In genomic region chr17:38425048-38425447, GRCh38 we compare ENCODE assay signal across 14 cellular contexts. TPM values are rescaled to one million over a fixed set of nuclear protein-coding genes. Genes with fewer than 3 reads are reported as not detected.
A peak's percentile ranks its signal among the peaks of the same experiment; 100 is the strongest.
DNase-seq lines count a peak whose midpoint lies in the region; ATAC-seq and TF ChIP-seq lines count a peak whose summit lies in the region.
"Had no signal": no experiment of that assay in that cellular context is flagged by ENCODE, and none has a peak within 500 bp of the region (broad histone marks: within the 10 kb centered on the region; RNA-seq: fewer than 3 reads in every experiment).

No MANE protein-coding gene starts in this region.

- H3K36me3 Mint-ChIP-seq in stimulated activated effector memory CD8-positive, alpha-beta T cell treated with anti-CD3 and anti-CD28 coated beads, Interleukin-12 subunit alpha, Interleukin-12 subunit beta, amount 100 ng/mL, for 72 hours, result no peaks in the 10 kb centered on the region
- no peaks in the 10 kb centered on the region for H3K36me3 Mint-ChIP-seq in neural progenitor cell
- H3K36me3 Mint-ChIP-seq: natural killer cell had no signal

- H3K27ac ChIP-seq in layer of hippocampus (ENCODE audit: low read depth, low read length) (peak overlapping the region; percentile 53), neural progenitor cell (no peak overlapping the region)

- TF ChIP-seq CTCF in neural progenitor cell (IDR thresholded peaks at IDR 0.05), result no peak

- H3K9me3 ChIP-seq in neural progenitor cell (ENCODE audit: low read depth), result no peaks in the 10 kb centered on the region

- H3K4me1 Mint-ChIP-seq in stimulated activated effector memory CD8-positive, alpha-beta T cell treated with anti-CD3 and anti-CD28 coated beads, Interleukin-12 subunit alpha, Interleukin-12 subunit beta, amount 100 ng/mL, for 72 hours, result peaks cover 35% of the 10 kb centered on the region
- H3K4me1 Mint-ChIP-seq in neural progenitor cell, result peaks cover 41% of the 10 kb centered on the region

- peak overlapping the region; percentile 53 for H3K27ac Mint-ChIP-seq in stimulated activated effector memory CD8-positive, alpha-beta T cell treated with anti-CD3 and anti-CD28 coated beads, Interleukin-12 subunit alpha, Interleukin-12 subunit beta, amount 100 ng/mL, for 72 hours
- H3K27ac Mint-ChIP-seq in neural progenitor cell, result no peak overlapping the region
- H3K27ac Mint-ChIP-seq: HFFc6, natural killer cell had no signal

- peaks cover 2% of the 10 kb centered on the region for H3K27me3 ChIP-seq in layer of hippocampus (ENCODE audit: control insufficient read depth, insufficient read depth, low read length)
- peaks cover 20% of the 10 kb centered on the region for H3K27me3 ChIP-seq in neural progenitor cell

- H3K9ac ChIP-seq in neural progenitor cell, result no peak overlapping the region

- H3K9me3 Mint-ChIP-seq in stimulated activated effector memory CD8-positive, alpha-beta T cell treated with anti-CD3 and anti-CD28 coated beads, Interleukin-12 subunit alpha, Interleukin-12 subunit beta, amount 100 ng/mL, for 72 hours, result no peaks in the 10 kb centered on the region
- H3K9me3 Mint-ChIP-seq in neural progenitor cell, result no peaks in the 10 kb centered on the region
- H3K9me3 Mint-ChIP-seq: HFFc6, natural killer cell had no signal

- peaks cover 41% of the 10 kb centered on the region for H3F3A ChIP-seq in neural progenitor cell (ENCODE audit: low read depth)

- peak; percentile 40 for DNase-seq in CD1c-positive myeloid dendritic cell (ENCODE audit: extremely low spot score)
- peak; percentile 79 for DNase-seq in UCSD-AML1 (lab: John Stamatoyannopoulos, UW; ENCODE audit: unreplicated experiment)
- DNase-seq in stimulated activated effector memory CD8-positive, alpha-beta T cell treated with anti-CD3 and anti-CD28 coated beads, Interleukin-12 subunit alpha, Interleukin-12 subunit beta, amount 100 ng/mL, for 72 hours (ENCODE audit: low spot score in 2 of 2), result no peak
- no peak for DNase-seq in neural progenitor cell (ENCODE audit: low spot score)
- DNase-seq in HuH-7 (ENCODE audit: low spot score), result no peak
- DNase-seq: activated gamma-delta T cell treated with Interleukin-2 at 50 U/mL for 16 hours, HFFc6, KG1, natural killer cell, NCI-H1105 had no signal

- H3K79me2 ChIP-seq in neural progenitor cell (ENCODE audit: low read depth), result no peaks in the 10 kb centered on the region

- H3K4me3 Mint-ChIP-seq in stimulated activated effector memory CD8-positive, alpha-beta T cell treated with anti-CD3 and anti-CD28 coated beads, Interleukin-12 subunit alpha, Interleukin-12 subunit beta, amount 100 ng/mL, for 72 hours, result no peak overlapping the region
- no peak overlapping the region for H3K4me3 Mint-ChIP-seq in neural progenitor cell
- H3K4me3 Mint-ChIP-seq: HFFc6 had no signal

- no peak overlapping the region for H3K4me2 ChIP-seq in neural progenitor cell

- ATAC-seq in stimulated activated effector memory CD8-positive, alpha-beta T cell treated with anti-CD3 and anti-CD28 coated beads, Interleukin-12 subunit alpha, Interleukin-12 subunit beta, amount 100 ng/mL, for 72 hours, result no peak
- ATAC-seq in HG03432 (IDR thresholded peaks at IDR 0.05; ENCODE audit: unreplicated experiment), result no peak
- no peak for ATAC-seq in HG02885 (IDR thresholded peaks at IDR 0.05; ENCODE audit: poor library complexity, unreplicated experiment)
- ATAC-seq: natural killer cell, sciatic nerve had no signal

- H3K4me3 ChIP-seq in neural progenitor cell, result no peak overlapping the region

- H4K20me1 ChIP-seq in neural progenitor cell (ENCODE audit: low read depth), result no peaks in the 10 kb centered on the region

- H3K4me1 ChIP-seq in neural progenitor cell, result peaks cover 43% of the 10 kb centered on the region

- H3K27me3 Mint-ChIP-seq in neural progenitor cell (ENCODE audit: insufficient read depth, low read depth), result peaks cover 29% of the 10 kb centered on the region

- H2AFZ ChIP-seq in neural progenitor cell (replicated peaks), result no peak overlapping the region

- H3K36me3 ChIP-seq in neural progenitor cell, result no peaks in the 10 kb centered on the region

RNA-seq across cellular contexts. Expression of gene ARHGAP23, which starts 3.2 kb away (rescaled TPM):
- total RNA-seq in neural progenitor cell (ENCODE audit: low replicate concordance), result 6.1 and 14.2 TPM in 2 replicates

Comparison
In these comparisons a context has a peak if more than half of its experiments do, and no peak if none do; other contexts are left out.
1. DNase-seq: peak in CD1c-positive myeloid dendritic cell (single experiment) and UCSD-AML1 (single experiment); none in stimulated activated effector memory CD8-positive, alpha-beta T cell treated with anti-CD3 and anti-CD28 coated beads, Interleukin-12 subunit alpha, Interleukin-12 subunit beta, amount 100 ng/mL, for 72 hours (0 of 2), neural progenitor cell (single experiment) and HuH-7 (single experiment).